Comparison of ENCODE assay signal across 1 cellular context in the genomic region with DNA sequence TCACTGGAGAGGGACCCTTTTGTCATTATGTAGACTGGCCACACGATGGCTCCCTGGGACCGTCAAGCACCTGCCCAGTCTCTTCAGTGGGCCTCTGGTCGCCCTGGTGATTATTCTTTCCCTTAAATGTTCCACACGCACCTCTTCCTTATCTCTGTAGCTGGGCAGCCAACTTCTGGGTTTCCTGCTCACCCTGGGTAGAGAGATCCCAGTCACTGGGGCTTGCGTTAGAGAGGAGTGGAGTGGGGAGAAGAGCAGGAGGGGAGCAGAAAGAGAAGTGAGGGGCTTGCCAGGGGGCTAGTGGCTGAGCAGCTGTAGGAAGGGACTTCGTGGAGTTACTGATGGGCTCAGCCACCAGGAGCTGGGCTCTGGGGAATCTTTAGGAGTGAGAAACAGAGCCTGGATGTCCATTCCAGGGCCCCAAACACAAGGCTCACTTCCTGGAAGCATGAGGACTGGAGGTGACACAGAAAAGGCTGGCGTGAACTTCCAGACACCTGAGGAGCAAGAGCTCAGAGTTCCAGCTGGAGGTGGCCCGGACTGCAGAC.
TF ChIP-seq lines count a peak whose summit lies in the region.

No MANE protein-coding gene starts in this region.

TF ChIP-seq in GM23338, 12 proteins besides CTCF, POLR2A, EP300 and RAD21:
- TF ChIP-seq, protein P1, sequence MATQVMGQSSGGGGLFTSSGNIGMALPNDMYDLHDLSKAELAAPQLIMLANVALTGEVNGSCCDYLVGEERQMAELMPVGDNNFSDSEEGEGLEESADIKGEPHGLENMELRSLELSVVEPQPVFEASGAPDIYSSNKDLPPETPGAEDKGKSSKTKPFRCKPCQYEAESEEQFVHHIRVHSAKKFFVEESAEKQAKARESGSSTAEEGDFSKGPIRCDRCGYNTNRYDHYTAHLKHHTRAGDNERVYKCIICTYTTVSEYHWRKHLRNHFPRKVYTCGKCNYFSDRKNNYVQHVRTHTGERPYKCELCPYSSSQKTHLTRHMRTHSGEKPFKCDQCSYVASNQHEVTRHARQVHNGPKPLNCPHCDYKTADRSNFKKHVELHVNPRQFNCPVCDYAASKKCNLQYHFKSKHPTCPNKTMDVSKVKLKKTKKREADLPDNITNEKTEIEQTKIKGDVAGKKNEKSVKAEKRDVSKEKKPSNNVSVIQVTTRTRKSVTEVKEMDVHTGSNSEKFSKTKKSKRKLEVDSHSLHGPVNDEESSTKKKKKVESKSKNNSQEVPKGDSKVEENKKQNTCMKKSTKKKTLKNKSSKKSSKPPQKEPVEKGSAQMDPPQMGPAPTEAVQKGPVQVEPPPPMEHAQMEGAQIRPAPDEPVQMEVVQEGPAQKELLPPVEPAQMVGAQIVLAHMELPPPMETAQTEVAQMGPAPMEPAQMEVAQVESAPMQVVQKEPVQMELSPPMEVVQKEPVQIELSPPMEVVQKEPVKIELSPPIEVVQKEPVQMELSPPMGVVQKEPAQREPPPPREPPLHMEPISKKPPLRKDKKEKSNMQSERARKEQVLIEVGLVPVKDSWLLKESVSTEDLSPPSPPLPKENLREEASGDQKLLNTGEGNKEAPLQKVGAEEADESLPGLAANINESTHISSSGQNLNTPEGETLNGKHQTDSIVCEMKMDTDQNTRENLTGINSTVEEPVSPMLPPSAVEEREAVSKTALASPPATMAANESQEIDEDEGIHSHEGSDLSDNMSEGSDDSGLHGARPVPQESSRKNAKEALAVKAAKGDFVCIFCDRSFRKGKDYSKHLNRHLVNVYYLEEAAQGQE (IDR thresholded peaks at IDR 0.05; ENCODE audit: unreplicated experiment): no peak
- TF ChIP-seq JUNB (IDR thresholded peaks at IDR 0.05; ENCODE audit: unreplicated experiment): no peak
- TF ChIP-seq, protein P2, sequence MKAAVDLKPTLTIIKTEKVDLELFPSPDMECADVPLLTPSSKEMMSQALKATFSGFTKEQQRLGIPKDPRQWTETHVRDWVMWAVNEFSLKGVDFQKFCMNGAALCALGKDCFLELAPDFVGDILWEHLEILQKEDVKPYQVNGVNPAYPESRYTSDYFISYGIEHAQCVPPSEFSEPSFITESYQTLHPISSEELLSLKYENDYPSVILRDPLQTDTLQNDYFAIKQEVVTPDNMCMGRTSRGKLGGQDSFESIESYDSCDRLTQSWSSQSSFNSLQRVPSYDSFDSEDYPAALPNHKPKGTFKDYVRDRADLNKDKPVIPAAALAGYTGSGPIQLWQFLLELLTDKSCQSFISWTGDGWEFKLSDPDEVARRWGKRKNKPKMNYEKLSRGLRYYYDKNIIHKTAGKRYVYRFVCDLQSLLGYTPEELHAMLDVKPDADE (IDR thresholded peaks at IDR 0.05): no peak
- no peak for TF ChIP-seq EZH2 (IDR thresholded peaks at IDR 0.05; ENCODE audit: low read depth, unreplicated experiment)
- TF ChIP-seq, protein P3, sequence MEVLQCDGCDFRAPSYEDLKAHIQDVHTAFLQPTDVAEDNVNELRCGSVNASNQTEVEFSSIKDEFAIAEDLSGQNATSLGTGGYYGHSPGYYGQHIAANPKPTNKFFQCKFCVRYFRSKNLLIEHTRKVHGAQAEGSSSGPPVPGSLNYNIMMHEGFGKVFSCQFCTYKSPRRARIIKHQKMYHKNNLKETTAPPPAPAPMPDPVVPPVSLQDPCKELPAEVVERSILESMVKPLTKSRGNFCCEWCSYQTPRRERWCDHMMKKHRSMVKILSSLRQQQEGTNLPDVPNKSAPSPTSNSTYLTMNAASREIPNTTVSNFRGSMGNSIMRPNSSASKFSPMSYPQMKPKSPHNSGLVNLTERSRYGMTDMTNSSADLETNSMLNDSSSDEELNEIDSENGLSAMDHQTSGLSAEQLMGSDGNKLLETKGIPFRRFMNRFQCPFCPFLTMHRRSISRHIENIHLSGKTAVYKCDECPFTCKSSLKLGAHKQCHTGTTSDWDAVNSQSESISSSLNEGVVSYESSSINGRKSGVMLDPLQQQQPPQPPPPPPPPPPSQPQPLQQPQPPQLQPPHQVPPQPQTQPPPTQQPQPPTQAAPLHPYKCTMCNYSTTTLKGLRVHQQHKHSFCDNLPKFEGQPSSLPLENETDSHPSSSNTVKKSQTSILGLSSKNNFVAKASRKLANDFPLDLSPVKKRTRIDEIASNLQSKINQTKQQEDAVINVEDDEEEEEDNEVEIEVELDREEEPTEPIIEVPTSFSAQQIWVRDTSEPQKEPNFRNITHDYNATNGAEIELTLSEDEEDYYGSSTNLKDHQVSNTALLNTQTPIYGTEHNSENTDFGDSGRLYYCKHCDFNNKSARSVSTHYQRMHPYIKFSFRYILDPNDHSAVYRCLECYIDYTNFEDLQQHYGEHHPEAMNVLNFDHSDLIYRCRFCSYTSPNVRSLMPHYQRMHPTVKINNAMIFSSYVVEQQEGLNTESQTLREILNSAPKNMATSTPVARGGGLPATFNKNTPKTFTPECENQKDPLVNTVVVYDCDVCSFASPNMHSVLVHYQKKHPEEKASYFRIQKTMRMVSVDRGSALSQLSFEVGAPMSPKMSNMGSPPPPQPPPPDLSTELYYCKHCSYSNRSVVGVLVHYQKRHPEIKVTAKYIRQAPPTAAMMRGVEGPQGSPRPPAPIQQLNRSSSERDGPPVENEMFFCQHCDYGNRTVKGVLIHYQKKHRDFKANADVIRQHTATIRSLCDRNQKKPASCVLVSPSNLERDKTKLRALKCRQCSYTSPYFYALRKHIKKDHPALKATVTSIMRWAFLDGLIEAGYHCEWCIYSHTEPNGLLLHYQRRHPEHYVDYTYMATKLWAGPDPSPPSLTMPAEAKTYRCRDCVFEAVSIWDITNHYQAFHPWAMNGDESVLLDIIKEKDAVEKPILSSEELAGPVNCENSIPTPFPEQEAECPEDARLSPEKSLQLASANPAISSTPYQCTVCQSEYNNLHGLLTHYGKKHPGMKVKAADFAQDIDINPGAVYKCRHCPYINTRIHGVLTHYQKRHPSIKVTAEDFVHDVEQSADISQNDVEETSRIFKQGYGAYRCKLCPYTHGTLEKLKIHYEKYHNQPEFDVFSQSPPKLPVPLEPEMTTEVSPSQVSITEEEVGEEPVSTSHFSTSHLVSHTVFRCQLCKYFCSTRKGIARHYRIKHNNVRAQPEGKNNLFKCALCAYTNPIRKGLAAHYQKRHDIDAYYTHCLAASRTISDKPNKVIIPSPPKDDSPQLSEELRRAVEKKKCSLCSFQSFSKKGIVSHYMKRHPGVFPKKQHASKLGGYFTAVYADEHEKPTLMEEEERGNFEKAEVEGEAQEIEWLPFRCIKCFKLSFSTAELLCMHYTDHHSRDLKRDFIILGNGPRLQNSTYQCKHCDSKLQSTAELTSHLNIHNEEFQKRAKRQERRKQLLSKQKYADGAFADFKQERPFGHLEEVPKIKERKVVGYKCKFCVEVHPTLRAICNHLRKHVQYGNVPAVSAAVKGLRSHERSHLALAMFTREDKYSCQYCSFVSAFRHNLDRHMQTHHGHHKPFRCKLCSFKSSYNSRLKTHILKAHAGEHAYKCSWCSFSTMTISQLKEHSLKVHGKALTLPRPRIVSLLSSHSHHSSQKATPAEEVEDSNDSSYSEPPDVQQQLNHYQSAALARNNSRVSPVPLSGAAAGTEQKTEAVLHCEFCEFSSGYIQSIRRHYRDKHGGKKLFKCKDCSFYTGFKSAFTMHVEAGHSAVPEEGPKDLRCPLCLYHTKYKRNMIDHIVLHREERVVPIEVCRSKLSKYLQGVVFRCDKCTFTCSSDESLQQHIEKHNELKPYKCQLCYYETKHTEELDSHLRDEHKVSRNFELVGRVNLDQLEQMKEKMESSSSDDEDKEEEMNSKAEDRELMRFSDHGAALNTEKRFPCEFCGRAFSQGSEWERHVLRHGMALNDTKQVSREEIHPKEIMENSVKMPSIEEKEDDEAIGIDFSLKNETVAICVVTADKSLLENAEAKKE (CRISPR knock-in tag; IDR thresholded peaks at IDR 0.05): no peak
- no peak for TF ChIP-seq EZH2phosphoT487 (IDR thresholded peaks at IDR 0.05; ENCODE audit: unreplicated experiment)
- no peak for TF ChIP-seq STAT1 (IDR thresholded peaks at IDR 0.05; ENCODE audit: unreplicated experiment)
